In genomic region chr1:153928776-153929432, GRCh38 we compare ENCODE assay signal across 10 cellular contexts. TPM values are rescaled to one million over a fixed set of nuclear protein-coding genes. Genes with fewer than 3 reads are reported as not detected.
DNase-seq lines count a peak whose midpoint lies in the region; ATAC-seq lines count a peak whose summit lies in the region.
"Had no signal": no experiment of that assay in that cellular context is flagged by ENCODE, and none has a peak within 500 bp of the region (broad histone marks: within the 10 kb centered on the region; RNA-seq: fewer than 3 reads in every experiment).

No MANE protein-coding gene starts in this region.

- ATAC-seq in activated CD8-positive, alpha-beta T cell treated with anti-CD3 and anti-CD28 coated beads, Interleukin-2, amount 10 ng/mL, durations not matched to agents 7 days and 5 days: no peak
- no peak for ATAC-seq in stimulated activated effector memory CD8-positive, alpha-beta T cell treated with anti-CD3 and anti-CD28 coated beads, Interleukin-12 subunit alpha, Interleukin-12 subunit beta, amount 100 ng/mL, for 72 hours
- ATAC-seq in HG02798 (IDR thresholded peaks at IDR 0.05; ENCODE audit: poor library complexity, unreplicated experiment): no peak

- no peak for DNase-seq in activated T-cell treated with anti-CD3 and anti-CD28 coated beads, Interleukin-2, amount 50 U/mL, for 24 hours
- no peak for DNase-seq in activated T-cell treated with anti-CD3 and anti-CD28 coated beads for 4 hours
- no peak for DNase-seq in activated CD8-positive, alpha-beta T cell treated with anti-CD3 and anti-CD28 coated beads, Interleukin-2, amount 10 ng/mL, durations not matched to agents 7 days and 5 days
- DNase-seq in globus pallidus (ENCODE audit: low spot score): peak; percentile 96
- no peak for DNase-seq in stimulated activated effector memory CD8-positive, alpha-beta T cell treated with anti-CD3 and anti-CD28 coated beads, Interleukin-12 subunit alpha, Interleukin-12 subunit beta, amount 100 ng/mL, for 72 hours (ENCODE audit: low spot score in 2 of 2)
- no peak for DNase-seq in NCI-H146 treated with DMSO at 0.1 percent for 48 hours (lab: John Stamatoyannopoulos, UW; ENCODE audit: unreplicated experiment)
- DNase-seq in HK-2 (ENCODE audit: unreplicated experiment): no peak
- DNase-seq: aorta, NCI-H226 had no signal

- H3K36me3 Mint-ChIP-seq in activated T-cell treated with anti-CD3 and anti-CD28 coated beads, Interleukin-2, amount 50 U/mL, for 24 hours (ENCODE audit: low read depth): peaks cover 46% of the 10 kb centered on the region
- H3K36me3 Mint-ChIP-seq in activated CD8-positive, alpha-beta T cell treated with anti-CD3 and anti-CD28 coated beads, Interleukin-2, amount 10 ng/mL, durations not matched to agents 7 days and 5 days (ENCODE audit: low read depth): peaks cover 34% of the 10 kb centered on the region
- peaks cover 48% of the 10 kb centered on the region for H3K36me3 Mint-ChIP-seq in stimulated activated effector memory CD8-positive, alpha-beta T cell treated with anti-CD3 and anti-CD28 coated beads, Interleukin-12 subunit alpha, Interleukin-12 subunit beta, amount 100 ng/mL, for 72 hours

- H3K4me3 Mint-ChIP-seq in activated T-cell treated with anti-CD3 and anti-CD28 coated beads, Interleukin-2, amount 50 U/mL, for 24 hours: no peak overlapping the region
- no peak overlapping the region for H3K4me3 Mint-ChIP-seq in activated CD8-positive, alpha-beta T cell treated with anti-CD3 and anti-CD28 coated beads, Interleukin-2, amount 10 ng/mL, durations not matched to agents 7 days and 5 days
- no peak overlapping the region for H3K4me3 Mint-ChIP-seq in stimulated activated effector memory CD8-positive, alpha-beta T cell treated with anti-CD3 and anti-CD28 coated beads, Interleukin-12 subunit alpha, Interleukin-12 subunit beta, amount 100 ng/mL, for 72 hours

- H3K9me3 Mint-ChIP-seq in activated T-cell treated with anti-CD3 and anti-CD28 coated beads, Interleukin-2, amount 50 U/mL, for 24 hours: no peaks in the 10 kb centered on the region
- H3K9me3 Mint-ChIP-seq in activated CD8-positive, alpha-beta T cell treated with anti-CD3 and anti-CD28 coated beads, Interleukin-2, amount 10 ng/mL, durations not matched to agents 7 days and 5 days (ENCODE audit: insufficient read depth): no peaks in the 10 kb centered on the region
- no peaks in the 10 kb centered on the region for H3K9me3 Mint-ChIP-seq in stimulated activated effector memory CD8-positive, alpha-beta T cell treated with anti-CD3 and anti-CD28 coated beads, Interleukin-12 subunit alpha, Interleukin-12 subunit beta, amount 100 ng/mL, for 72 hours

- peak overlapping the region; percentile 76 for H3K27ac Mint-ChIP-seq in activated T-cell treated with anti-CD3 and anti-CD28 coated beads, Interleukin-2, amount 50 U/mL, for 24 hours
- H3K27ac Mint-ChIP-seq in activated CD8-positive, alpha-beta T cell treated with anti-CD3 and anti-CD28 coated beads, Interleukin-2, amount 10 ng/mL, durations not matched to agents 7 days and 5 days: peak overlapping the region; percentile 39
- peak overlapping the region; percentile 80 for H3K27ac Mint-ChIP-seq in stimulated activated effector memory CD8-positive, alpha-beta T cell treated with anti-CD3 and anti-CD28 coated beads, Interleukin-12 subunit alpha, Interleukin-12 subunit beta, amount 100 ng/mL, for 72 hours

- CTCF ChIA-PET in activated CD8-positive, alpha-beta T cell treated with anti-CD3 and anti-CD28 coated beads, Interleukin-2, amount 10 ng/mL, durations not matched to agents 7 days and 5 days (lab: Charles Lee): interaction anchor here (1.2 to 1.9 kb wide), 3 partner anchors 11 to 17 kb away, joined by 4 to 6 read pairs (median 4); partner anchors contain the start of gene DENND4B

- H3K27me3 Mint-ChIP-seq in activated T-cell treated with anti-CD3 and anti-CD28 coated beads, Interleukin-2, amount 50 U/mL, for 24 hours: no peaks in the 10 kb centered on the region
- no peaks in the 10 kb centered on the region for H3K27me3 Mint-ChIP-seq in activated CD8-positive, alpha-beta T cell treated with anti-CD3 and anti-CD28 coated beads, Interleukin-2, amount 10 ng/mL, durations not matched to agents 7 days and 5 days (ENCODE audit: low read depth)

- POLR2A ChIA-PET in activated CD8-positive, alpha-beta T cell treated with anti-CD3 and anti-CD28 coated beads, Interleukin-2, amount 10 ng/mL, durations not matched to agents 7 days and 5 days (lab: Charles Lee): interaction anchor here (0.8 to 1.7 kb wide), 4 partner anchors 10 to 16 kb away, joined by 4 to 7 read pairs (median 6); no protein-coding TSS in a partner anchor

- H3K4me1 Mint-ChIP-seq in activated T-cell treated with anti-CD3 and anti-CD28 coated beads, Interleukin-2, amount 50 U/mL, for 24 hours (ENCODE audit: low read depth): peaks cover 17% of the 10 kb centered on the region
- peaks cover 14% of the 10 kb centered on the region for H3K4me1 Mint-ChIP-seq in activated CD8-positive, alpha-beta T cell treated with anti-CD3 and anti-CD28 coated beads, Interleukin-2, amount 10 ng/mL, durations not matched to agents 7 days and 5 days (ENCODE audit: low read depth)
- H3K4me1 Mint-ChIP-seq in stimulated activated effector memory CD8-positive, alpha-beta T cell treated with anti-CD3 and anti-CD28 coated beads, Interleukin-12 subunit alpha, Interleukin-12 subunit beta, amount 100 ng/mL, for 72 hours: peaks cover 11% of the 10 kb centered on the region

RNA-seq across cellular contexts. Expression of gene GATAD2B, which starts 6.1 kb away (rescaled TPM):
- total RNA-seq in activated CD8-positive, alpha-beta T cell treated with anti-CD3 and anti-CD28 coated beads, Interleukin-2, amount 10 ng/mL, durations not matched to agents 7 days and 5 days: 10 to 100 TPM; 70.2 to 71.7 TPM

RNA-seq across cellular contexts. Expression of gene DENND4B, which starts 17.6 kb away (rescaled TPM):
- total RNA-seq in activated CD8-positive, alpha-beta T cell treated with anti-CD3 and anti-CD28 coated beads, Interleukin-2, amount 10 ng/mL, durations not matched to agents 7 days and 5 days: 100 to 1,000 TPM; 140 to 143 TPM

RNA-seq across cellular contexts. Expression of gene CRTC2, which starts 29.5 kb away (rescaled TPM):
- 100 to 1,000 TPM in 1 of 2 experiments, 10 to 100 TPM in 1; 85.1 to 104 TPM for total RNA-seq in activated CD8-positive, alpha-beta T cell treated with anti-CD3 and anti-CD28 coated beads, Interleukin-2, amount 10 ng/mL, durations not matched to agents 7 days and 5 days

RNA-seq across cellular contexts. Expression of gene SLC39A1, which starts 34.4 kb away (rescaled TPM):
- 10 to 100 TPM; 35.7 to 36.5 TPM for total RNA-seq in activated CD8-positive, alpha-beta T cell treated with anti-CD3 and anti-CD28 coated beads, Interleukin-2, amount 10 ng/mL, durations not matched to agents 7 days and 5 days

RNA-seq across cellular contexts. Expression of gene CREB3L4, which starts 38.8 kb away (rescaled TPM):
- total RNA-seq in activated CD8-positive, alpha-beta T cell treated with anti-CD3 and anti-CD28 coated beads, Interleukin-2, amount 10 ng/mL, durations not matched to agents 7 days and 5 days: 1 to 10 TPM; 5.7 to 9.0 TPM
